ENCODE assay signal across 8 cellular contexts in the genomic region with DNA sequence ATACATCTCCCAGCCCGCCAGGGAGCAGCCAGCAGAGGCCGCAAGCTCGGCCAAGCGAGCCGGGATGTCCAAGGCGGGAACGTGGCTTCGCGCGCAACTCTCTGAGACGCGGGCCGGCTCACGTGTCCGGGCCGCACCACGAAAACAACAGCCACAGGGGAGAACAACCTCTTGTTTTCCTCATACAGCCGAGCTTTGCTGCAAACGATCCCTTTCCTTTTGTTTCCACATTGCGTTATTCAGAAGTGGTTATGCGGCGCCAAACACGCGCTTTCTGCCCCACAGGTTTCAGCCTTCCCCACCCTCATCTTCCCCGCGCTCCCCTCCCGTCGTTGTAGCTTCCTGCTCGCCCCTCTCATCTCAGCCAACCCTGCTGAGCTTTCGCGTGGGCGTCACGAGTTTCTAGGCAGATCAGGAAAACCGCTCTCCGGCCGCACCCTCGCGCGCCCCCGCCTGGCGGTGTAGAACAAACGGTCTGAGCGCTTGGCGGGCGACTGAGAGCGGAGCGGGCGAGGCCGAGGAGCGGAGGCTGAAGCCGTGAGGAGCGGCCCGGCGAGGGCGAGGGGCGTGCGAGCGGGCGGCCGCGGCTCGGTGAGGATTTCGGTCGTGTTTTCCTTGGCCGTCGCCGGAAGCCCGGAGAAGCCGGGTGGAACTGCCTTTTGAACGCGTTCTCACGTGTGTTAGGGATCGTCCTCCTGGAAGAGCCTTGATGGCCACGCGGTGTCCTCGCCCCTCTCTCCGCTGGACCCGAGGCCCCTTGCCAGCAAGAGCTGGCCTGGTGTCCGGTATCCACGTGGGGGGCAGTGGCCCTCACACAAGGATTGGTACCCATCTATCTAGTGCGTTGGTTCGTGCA. TPM values are rescaled to one million over a fixed set of nuclear protein-coding genes. Genes with fewer than 3 reads are reported as not detected.
DNase-seq lines count a peak whose midpoint lies in the region; ATAC-seq, FAIRE-seq and TF ChIP-seq lines count a peak whose summit lies in the region.

No MANE protein-coding gene starts in this region.

- no peaks in the 10 kb centered on the region for H3K9me3 ChIP-seq in CD4-positive, CD25-positive, alpha-beta regulatory T cell (ENCODE audit: control insufficient read depth in 2 of 2, low read length in 2 of 2)
- no peaks in the 10 kb centered on the region; the same call in 1 of the 2 replicates for H3K9me3 ChIP-seq in HUES6 (ENCODE audit: control insufficient read depth, insufficient read depth, low read depth, low read length)

- peak overlapping the region; percentile 53 for H3K4me3 ChIP-seq in CD4-positive, CD25-positive, alpha-beta regulatory T cell (ENCODE audit: low read depth, low read length)
- H3K4me3 ChIP-seq in HUES6 (ENCODE audit: low read depth, low read length) (peak overlapping the region; percentile 48), bronchial epithelial cell (ENCODE audit: low read depth, low read length) (peak overlapping the region; percentile 8)

- H3K9ac ChIP-seq in HUES6 (ENCODE audit: low read length), result peak overlapping the region; percentile 90

- peak overlapping the region; percentile 47 to 91 (median 73) for H3K4me3 Mint-ChIP-seq in CD4-positive, CD25-positive, alpha-beta regulatory T cell

- peak overlapping the region; percentile 37 for H3K27ac ChIP-seq in CD4-positive, CD25-positive, alpha-beta regulatory T cell (ENCODE audit: insufficient read depth, low read length, poor library complexity, severe bottlenecking)
- peak overlapping the region; percentile 62; the same call in 1 of the 2 replicates for H3K27ac ChIP-seq in HUES6 (ENCODE audit: low read depth, low read length)

- DNase-seq in CD4-positive, CD25-positive, alpha-beta regulatory T cell, result peak; percentile 88 to 96 (median 92)
- DNase-seq in GM20000 (ENCODE audit: low spot score) (peak; percentile 96), bronchial epithelial cell (ENCODE audit: low read depth) (peak; percentile 72), inferior parietal cortex (ENCODE audit: extremely low spot score) (peak; percentile 91), NCI-H82 treated with DMSO at 0.1 percent for 48 hours (lab: John Stamatoyannopoulos, UW; ENCODE audit: unreplicated experiment) (no peak)
- DNase-seq in activated CD4-positive, CD25-positive, alpha-beta regulatory T cell (lab: John Stamatoyannopoulos, UW), result peak; percentile 80 to 96 (median 94)
- peak; percentile 93 to 97 for DNase-seq in stimulated activated CD4-positive, alpha-beta T cell treated with anti-CD3 and anti-CD28 coated beads, Interleukin-12 subunit alpha, Interleukin-12 subunit beta, amount 100 ng/mL, for 24 hours (ENCODE audit: low read depth in 2 of 2)

- TF ChIP-seq CTCF in GM20000 (IDR thresholded peaks at IDR 0.05; ENCODE audit: extremely low read depth, missing control alignments) (peak; percentile 83), bronchial epithelial cell (IDR thresholded peaks at IDR 0.05; ENCODE audit: insufficient read depth, low read length, severe bottlenecking) (peak; percentile 74)

- no peaks in the 10 kb centered on the region for H3K27me3 ChIP-seq in CD4-positive, CD25-positive, alpha-beta regulatory T cell (ENCODE audit: control insufficient read depth, insufficient read depth, low read length)
- H3K27me3 ChIP-seq in HUES6 (ENCODE audit: control insufficient read depth, insufficient read depth, low read length) (peaks cover 18% of the 10 kb centered on the region), bronchial epithelial cell (ENCODE audit: control insufficient read depth, insufficient read depth, low read length) (no peaks in the 10 kb centered on the region)

- H3K4me1 ChIP-seq in CD4-positive, CD25-positive, alpha-beta regulatory T cell (ENCODE audit: control insufficient read depth, insufficient read depth, low read length, poor library complexity, severe bottlenecking), result no peaks in the 10 kb centered on the region
- H3K4me1 ChIP-seq in HUES6 (ENCODE audit: control insufficient read depth, insufficient read depth, low read length), result peaks cover 2% of the 10 kb centered on the region; the same call in 1 of the 2 replicates

- no peaks in the 10 kb centered on the region for H3K36me3 ChIP-seq in CD4-positive, CD25-positive, alpha-beta regulatory T cell (ENCODE audit: control insufficient read depth, insufficient read depth, low read length)
- H3K36me3 ChIP-seq in HUES6 (ENCODE audit: control insufficient read depth, insufficient read depth, low read length) (no peaks in the 10 kb centered on the region), bronchial epithelial cell (ENCODE audit: control insufficient read depth, insufficient read depth, low read length) (no peaks in the 10 kb centered on the region)

- H3K9me3 Mint-ChIP-seq in CD4-positive, CD25-positive, alpha-beta regulatory T cell, result peaks cover 0 to 4% (median 0%) of the 10 kb centered on the region in 7 donors

- H3K27ac Mint-ChIP-seq in CD4-positive, CD25-positive, alpha-beta regulatory T cell, result peak overlapping the region; percentile 90 to 97 (median 96)

- H3K4me1 Mint-ChIP-seq in CD4-positive, CD25-positive, alpha-beta regulatory T cell, result peaks cover 10 to 28% (median 14%) of the 10 kb centered on the region in 4 donors

- peak; percentile 95 to 97 for ATAC-seq in CD4-positive, CD25-positive, alpha-beta regulatory T cell (ENCODE audit: low read depth in 2 of 2)

- H3K36me3 Mint-ChIP-seq in CD4-positive, CD25-positive, alpha-beta regulatory T cell, result no peaks in the 10 kb centered on the region

- no peak for FAIRE-seq in bronchial epithelial cell (lab: Jason Lieb, UNC)

- H3K27me3 Mint-ChIP-seq in CD4-positive, CD25-positive, alpha-beta regulatory T cell, result peaks cover 10% of the 10 kb centered on the region

RNA-seq across cellular contexts. Expression of gene SMARCD2, which starts 6.6 kb away (rescaled TPM):
- total RNA-seq in CD4-positive, CD25-positive, alpha-beta regulatory T cell, result 132 TPM
- polyA plus RNA-seq in CD4-positive, CD25-positive, alpha-beta regulatory T cell, result 100 to 1,000 TPM; 104 to 149 (median 113) TPM
- 98.5 and 112 TPM in 2 replicates for total RNA-seq in bronchial epithelial cell

RNA-seq across cellular contexts. Expression of gene FTSJ3, which starts 21.6 kb away (rescaled TPM):
- 39.4 TPM for total RNA-seq in CD4-positive, CD25-positive, alpha-beta regulatory T cell
- 10 to 100 TPM; 19.9 to 25.0 (median 23.1) TPM for polyA plus RNA-seq in CD4-positive, CD25-positive, alpha-beta regulatory T cell
- 43.4 and 53.1 TPM in 2 replicates for total RNA-seq in bronchial epithelial cell

RNA-seq across cellular contexts. Expression of gene PSMC5, which starts 21.8 kb away (rescaled TPM):
- total RNA-seq in CD4-positive, CD25-positive, alpha-beta regulatory T cell, result 84.8 TPM
- 100 to 1,000 TPM; 140 to 222 (median 169) TPM for polyA plus RNA-seq in CD4-positive, CD25-positive, alpha-beta regulatory T cell
- 50.5 and 64.0 TPM in 2 replicates for total RNA-seq in bronchial epithelial cell

RNA-seq across cellular contexts. Expression of gene CSH2, which starts 24.4 kb away (rescaled TPM):
- 3.8 TPM for total RNA-seq in CD4-positive, CD25-positive, alpha-beta regulatory T cell
- not detected for polyA plus RNA-seq in CD4-positive, CD25-positive, alpha-beta regulatory T cell
- not detected in 2 replicates for total RNA-seq in bronchial epithelial cell

RNA-seq across cellular contexts. Expression of gene GH2, which starts 32.7 kb away (rescaled TPM):
- not detected for total RNA-seq in CD4-positive, CD25-positive, alpha-beta regulatory T cell
- polyA plus RNA-seq in CD4-positive, CD25-positive, alpha-beta regulatory T cell, result not detected
- not detected in 2 replicates for total RNA-seq in bronchial epithelial cell
